1 cellular context compared by ENCODE assay signal in the genomic region with DNA sequence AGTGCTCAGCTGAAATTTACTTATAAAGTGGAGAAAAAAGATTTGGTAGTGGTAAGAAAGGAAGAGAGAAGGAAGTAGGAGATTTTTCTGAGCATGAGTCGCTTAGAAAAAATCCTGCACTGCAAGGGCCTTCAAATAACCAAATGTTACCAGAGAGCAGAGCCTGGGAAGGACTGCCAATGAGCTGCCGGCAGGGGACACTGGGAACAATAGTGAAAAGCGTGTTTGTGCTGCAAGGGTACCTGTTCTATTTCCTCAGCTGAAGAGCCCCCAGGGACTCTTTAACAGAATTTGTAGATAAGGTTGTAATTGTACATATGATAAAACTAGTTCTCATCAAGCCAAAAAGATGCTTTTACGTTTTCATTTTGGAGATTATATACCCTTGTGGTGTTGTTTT.
TF ChIP-seq lines count a peak whose summit lies in the region.

No MANE protein-coding gene starts in this region.

TF ChIP-seq in WTC11, 78 proteins besides CTCF, POLR2A, EP300 and RAD21 (continued from another document):
- TF ChIP-seq, protein P1, sequence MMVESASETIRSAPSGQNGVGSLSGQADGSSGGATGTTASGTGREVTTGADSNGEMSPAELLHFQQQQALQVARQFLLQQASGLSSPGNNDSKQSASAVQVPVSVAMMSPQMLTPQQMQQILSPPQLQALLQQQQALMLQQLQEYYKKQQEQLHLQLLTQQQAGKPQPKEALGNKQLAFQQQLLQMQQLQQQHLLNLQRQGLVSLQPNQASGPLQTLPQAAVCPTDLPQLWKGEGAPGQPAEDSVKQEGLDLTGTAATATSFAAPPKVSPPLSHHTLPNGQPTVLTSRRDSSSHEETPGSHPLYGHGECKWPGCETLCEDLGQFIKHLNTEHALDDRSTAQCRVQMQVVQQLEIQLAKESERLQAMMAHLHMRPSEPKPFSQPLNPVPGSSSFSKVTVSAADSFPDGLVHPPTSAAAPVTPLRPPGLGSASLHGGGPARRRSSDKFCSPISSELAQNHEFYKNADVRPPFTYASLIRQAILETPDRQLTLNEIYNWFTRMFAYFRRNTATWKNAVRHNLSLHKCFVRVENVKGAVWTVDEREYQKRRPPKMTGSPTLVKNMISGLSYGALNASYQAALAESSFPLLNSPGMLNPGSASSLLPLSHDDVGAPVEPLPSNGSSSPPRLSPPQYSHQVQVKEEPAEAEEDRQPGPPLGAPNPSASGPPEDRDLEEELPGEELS (CRISPR knock-in tag; IDR thresholded peaks at IDR 0.05): no peak
- TF ChIP-seq TEAD1 (CRISPR knock-in tag; IDR thresholded peaks at IDR 0.05): no peak
- no peak for TF ChIP-seq KAT7 (CRISPR knock-in tag; IDR thresholded peaks at IDR 0.05; ENCODE audit: borderline replicate concordance)
- TF ChIP-seq SMAD3 (CRISPR knock-in tag; IDR thresholded peaks at IDR 0.05; ENCODE audit: borderline replicate concordance): no peak
- TF ChIP-seq FOXJ3 (CRISPR knock-in tag; IDR thresholded peaks at IDR 0.05; ENCODE audit: borderline replicate concordance): no peak
- TF ChIP-seq ZNF138 (CRISPR knock-in tag; conservative IDR thresholded peaks at IDR 0.05): no peak
- TF ChIP-seq NR1H2 (CRISPR knock-in tag; IDR thresholded peaks at IDR 0.05): no peak
- TF ChIP-seq, protein P2, sequence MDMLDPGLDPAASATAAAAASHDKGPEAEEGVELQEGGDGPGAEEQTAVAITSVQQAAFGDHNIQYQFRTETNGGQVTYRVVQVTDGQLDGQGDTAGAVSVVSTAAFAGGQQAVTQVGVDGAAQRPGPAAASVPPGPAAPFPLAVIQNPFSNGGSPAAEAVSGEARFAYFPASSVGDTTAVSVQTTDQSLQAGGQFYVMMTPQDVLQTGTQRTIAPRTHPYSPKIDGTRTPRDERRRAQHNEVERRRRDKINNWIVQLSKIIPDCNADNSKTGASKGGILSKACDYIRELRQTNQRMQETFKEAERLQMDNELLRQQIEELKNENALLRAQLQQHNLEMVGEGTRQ (CRISPR knock-in tag; IDR thresholded peaks at IDR 0.05): no peak
- TF ChIP-seq MXD4 (CRISPR knock-in tag; IDR thresholded peaks at IDR 0.05; ENCODE audit: borderline replicate concordance): no peak
- TF ChIP-seq, protein P3, sequence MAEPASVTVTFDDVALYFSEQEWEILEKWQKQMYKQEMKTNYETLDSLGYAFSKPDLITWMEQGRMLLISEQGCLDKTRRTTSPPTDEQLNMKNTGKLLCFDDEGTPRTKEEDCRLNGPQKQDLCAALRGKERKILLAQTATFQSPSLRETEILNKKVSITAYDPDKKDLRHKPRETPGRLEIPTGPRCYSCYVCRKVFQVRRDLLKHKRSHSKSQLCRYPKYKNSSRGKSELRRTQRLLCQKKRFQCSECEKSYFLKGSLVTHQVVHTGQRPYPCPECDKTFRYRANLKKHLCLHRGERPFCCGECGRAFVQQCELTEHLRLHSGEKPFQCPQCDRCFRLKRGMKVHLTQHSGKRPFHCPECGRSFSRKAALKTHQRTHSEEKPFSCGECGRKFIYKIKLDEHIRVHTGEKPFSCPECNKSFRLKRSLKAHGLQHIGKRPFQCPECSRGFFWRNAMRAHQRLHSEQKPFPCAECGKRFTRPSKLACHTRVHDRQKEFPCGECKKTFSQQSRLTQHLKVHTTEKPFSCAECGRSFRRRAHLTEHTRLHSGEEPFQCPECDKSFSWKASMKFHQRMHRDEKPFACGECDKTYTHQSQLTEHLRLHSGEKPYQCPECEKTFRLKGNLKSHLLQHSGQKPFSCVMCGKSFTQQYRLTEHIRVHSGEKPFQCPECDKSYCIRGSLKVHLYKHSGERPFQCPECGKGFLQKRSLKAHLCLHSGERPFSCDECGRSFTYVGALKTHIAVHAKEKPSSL (CRISPR knock-in tag; conservative IDR thresholded peaks at IDR 0.05): no peak
- TF ChIP-seq ZNF671 (CRISPR knock-in tag; IDR thresholded peaks at IDR 0.05): no peak
- no peak for TF ChIP-seq ZNF396 (CRISPR knock-in tag; IDR thresholded peaks at IDR 0.05; ENCODE audit: borderline replicate concordance)
- TF ChIP-seq, protein P4, sequence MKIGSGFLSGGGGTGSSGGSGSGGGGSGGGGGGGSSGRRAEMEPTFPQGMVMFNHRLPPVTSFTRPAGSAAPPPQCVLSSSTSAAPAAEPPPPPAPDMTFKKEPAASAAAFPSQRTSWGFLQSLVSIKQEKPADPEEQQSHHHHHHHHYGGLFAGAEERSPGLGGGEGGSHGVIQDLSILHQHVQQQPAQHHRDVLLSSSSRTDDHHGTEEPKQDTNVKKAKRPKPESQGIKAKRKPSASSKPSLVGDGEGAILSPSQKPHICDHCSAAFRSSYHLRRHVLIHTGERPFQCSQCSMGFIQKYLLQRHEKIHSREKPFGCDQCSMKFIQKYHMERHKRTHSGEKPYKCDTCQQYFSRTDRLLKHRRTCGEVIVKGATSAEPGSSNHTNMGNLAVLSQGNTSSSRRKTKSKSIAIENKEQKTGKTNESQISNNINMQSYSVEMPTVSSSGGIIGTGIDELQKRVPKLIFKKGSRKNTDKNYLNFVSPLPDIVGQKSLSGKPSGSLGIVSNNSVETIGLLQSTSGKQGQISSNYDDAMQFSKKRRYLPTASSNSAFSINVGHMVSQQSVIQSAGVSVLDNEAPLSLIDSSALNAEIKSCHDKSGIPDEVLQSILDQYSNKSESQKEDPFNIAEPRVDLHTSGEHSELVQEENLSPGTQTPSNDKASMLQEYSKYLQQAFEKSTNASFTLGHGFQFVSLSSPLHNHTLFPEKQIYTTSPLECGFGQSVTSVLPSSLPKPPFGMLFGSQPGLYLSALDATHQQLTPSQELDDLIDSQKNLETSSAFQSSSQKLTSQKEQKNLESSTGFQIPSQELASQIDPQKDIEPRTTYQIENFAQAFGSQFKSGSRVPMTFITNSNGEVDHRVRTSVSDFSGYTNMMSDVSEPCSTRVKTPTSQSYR (CRISPR knock-in tag; IDR thresholded peaks at IDR 0.05): no peak
TF ChIP-seq in WTC11: peak in this region for 0.
